ENCODE assay signal across 18 cellular contexts in genomic region chr1:185239861-185240260, GRCh38.
DNase-seq lines count a peak whose midpoint lies in the region; ATAC-seq and TF ChIP-seq lines count a peak whose summit lies in the region.
"Had no signal": no experiment of that assay in that cellular context is flagged by ENCODE, and none has a peak within 500 bp of the region (broad histone marks: within the 10 kb centered on the region; RNA-seq: fewer than 3 reads in every experiment).

No MANE protein-coding gene starts in this region.

- TF ChIP-seq CTCF in natural killer cell (IDR thresholded peaks at IDR 0.05) (no peak), H9 (conservative IDR thresholded peaks at IDR 0.05) (no peak)

- peak overlapping the region; percentile 44 for H3K27ac Mint-ChIP-seq in activated T-cell treated with anti-CD3 and anti-CD28 coated beads, Interleukin-2, amount 50 U/mL, for 24 hours
- peak overlapping the region in 6 of 8 donors; percentile 24 to 96 (median 74) for H3K27ac Mint-ChIP-seq in CD8-positive, alpha-beta memory T cell
- peak overlapping the region; percentile 56 to 82 for H3K27ac Mint-ChIP-seq in T-cell
- peak overlapping the region; percentile 67 to 78 for H3K27ac Mint-ChIP-seq in natural killer cell
- no peak overlapping the region for H3K27ac Mint-ChIP-seq in H9

- no peaks in the 10 kb centered on the region for H3K79me2 ChIP-seq in H9 (ENCODE audit: insufficient read depth, low read length)

- H2BK12ac ChIP-seq in H9 (ENCODE audit: insufficient read length, low read depth, low read length) = no peak overlapping the region

- H3K9me3 Mint-ChIP-seq in activated T-cell treated with anti-CD3 and anti-CD28 coated beads, Interleukin-2, amount 50 U/mL, for 24 hours = peaks cover 2% of the 10 kb centered on the region
- H3K9me3 Mint-ChIP-seq in activated T-cell treated with anti-CD3 and anti-CD28 coated beads, Interleukin-2, amount 50 U/mL, for 4 hours = no peaks in the 10 kb centered on the region
- H3K9me3 Mint-ChIP-seq in CD8-positive, alpha-beta memory T cell = peaks cover 0 to 2% (median 0%) of the 10 kb centered on the region in 5 donors
- no peaks in the 10 kb centered on the region for H3K9me3 Mint-ChIP-seq in T-cell
- no peaks in the 10 kb centered on the region for H3K9me3 Mint-ChIP-seq in natural killer cell
- H3K9me3 Mint-ChIP-seq in H9 = peaks cover 1 to 7% of the 10 kb centered on the region in 2 experiments; a peak in 2 of 5 replicates

- H4K91ac ChIP-seq in H9 (ENCODE audit: insufficient read length, low read depth, low read length) = no peak overlapping the region

- H2AFZ ChIP-seq in H9 (ENCODE audit: low read length) = no peak overlapping the region

- intact Hi-C loops in natural killer cell (cut with micrococcal nuclease) = no loop called here

- H3K4me3 Mint-ChIP-seq in activated T-cell treated with anti-CD3 and anti-CD28 coated beads, Interleukin-2, amount 50 U/mL, for 24 hours = no peak overlapping the region
- H3K4me3 Mint-ChIP-seq in activated T-cell treated with anti-CD3 and anti-CD28 coated beads, Interleukin-2, amount 50 U/mL, for 4 hours = no peak overlapping the region
- H3K4me3 Mint-ChIP-seq in CD8-positive, alpha-beta memory T cell = peak overlapping the region in 1 of 7 donors; percentile 17
- H3K4me3 Mint-ChIP-seq in T-cell (peak overlapping the region in 1 of 3 donors; percentile 36), natural killer cell (peak overlapping the region; percentile 43), H9 (no peak overlapping the region)

- H3K4ac ChIP-seq in H9 (ENCODE audit: low read depth, low read length) = no peak overlapping the region

- peaks cover 33% of the 10 kb centered on the region for H3K4me1 Mint-ChIP-seq in activated T-cell treated with anti-CD3 and anti-CD28 coated beads, Interleukin-2, amount 50 U/mL, for 24 hours (ENCODE audit: low read depth)
- H3K4me1 Mint-ChIP-seq in activated T-cell treated with anti-CD3 and anti-CD28 coated beads, Interleukin-2, amount 50 U/mL, for 4 hours (ENCODE audit: low read depth) = peaks cover 32% of the 10 kb centered on the region
- H3K4me1 Mint-ChIP-seq in CD8-positive, alpha-beta memory T cell = peaks cover 29 to 36% (median 30%) of the 10 kb centered on the region in 3 donors
- peaks cover 33 to 38% (median 38%) of the 10 kb centered on the region in 3 donors for H3K4me1 Mint-ChIP-seq in T-cell
- peaks cover 17 to 35% of the 10 kb centered on the region in 2 donors for H3K4me1 Mint-ChIP-seq in natural killer cell
- no peaks in the 10 kb centered on the region for H3K4me1 Mint-ChIP-seq in H9

- CTCF ChIA-PET in CD8-positive, alpha-beta memory T cell (lab: Charles Lee) = interaction anchor here (1.1 to 3.5 kb wide), 8 partner anchors 41 to 441 kb away, joined by 3 to 23 read pairs (median 11); partner anchors contain the start of gene IVNS1ABP
- CTCF ChIA-PET in T-cell (lab: Charles Lee) = interaction anchor here (0.6 to 3.4 kb wide), 16 partner anchors 20 to 455 kb away, joined by 3 to 32 read pairs (median 4); partner anchors contain the start of gene IVNS1ABP (in 1 of the 2)

- no peak overlapping the region for H2BK20ac ChIP-seq in H9 (ENCODE audit: low read depth, low read length, poor library complexity, severe bottlenecking)

- no peak overlapping the region for H3K23ac ChIP-seq in H9 (ENCODE audit: insufficient read length, low read depth, low read length)

- H3K18ac ChIP-seq in H9 (ENCODE audit: insufficient read length, low read depth, low read length) = no peak overlapping the region

- H3K9me3 ChIP-seq in CD8-positive, alpha-beta memory T cell (ENCODE audit: low read length) = no peaks in the 10 kb centered on the region
- no peaks in the 10 kb centered on the region for H3K9me3 ChIP-seq in H9 (ENCODE audit: control insufficient read depth, low read depth, low read length)

- no peak overlapping the region for H3K27ac ChIP-seq in CD8-positive, alpha-beta memory T cell (ENCODE audit: low read depth, low read length)
- no peak overlapping the region for H3K27ac ChIP-seq in H9 (ENCODE audit: insufficient read length, low read depth, low read length)
- H3K27ac ChIP-seq: RWPE1 had no signal

- H4K5ac ChIP-seq in H9 (ENCODE audit: insufficient read length, low read depth, low read length) = no peak overlapping the region

- H3T11ph ChIP-seq in H9 (ENCODE audit: low read length) = no peak overlapping the region

- no peak overlapping the region for H3K9ac ChIP-seq in H9 (ENCODE audit: extremely low read depth, insufficient read length, low read length)

- no peak overlapping the region for H3K56ac ChIP-seq in H9 (ENCODE audit: insufficient read length, low read depth, low read length)

- ATAC-seq in activated T-cell treated with anti-CD3 and anti-CD28 coated beads, Interleukin-2, amount 50 U/mL, for 4 hours = no peak
- ATAC-seq in T-cell (replicated peaks in 1 of 4) (peak in 1 of 4 experiments; percentile 56), natural killer cell (no peak)
- ATAC-seq: SK-N-SH treated with all-trans-retinoic acid at 6 μM for 48 hours had no signal

- DNase-seq in activated T-cell treated with anti-CD3 and anti-CD28 coated beads, Interleukin-2, amount 50 U/mL, for 24 hours = no peak
- DNase-seq in activated T-cell treated with anti-CD3 and anti-CD28 coated beads, Interleukin-2, amount 50 U/mL, for 4 hours = no peak
- no peak for DNase-seq in CD8-positive, alpha-beta memory T cell
- no peak for DNase-seq in T-cell
- DNase-seq in natural killer cell = no peak
- no peak for DNase-seq in cortex of kidney (lab: John Stamatoyannopoulos, UW)
- DNase-seq in H9 = no peak
- DNase-seq: KBM-7, MM.1S, NCI-H1048, NCI-H1417 treated with DMSO at 0.1 percent for 48 hours, NCI-H187 treated with DMSO at 0.1 percent for 48 hours, NCI-H226, NCI-H510A treated with DMSO at 0.1 percent for 48 hours, NCI-H748 treated with DMSO at 0.1 percent for 48 hours, SIG-M5 had no signal

- WGBS in H9 (ENCODE audit: extremely low coverage, insufficient read length, low lambda C conversion rate) = no CpG with 5 or more reads among the region's 1 CpG

- H2AK5ac ChIP-seq in H9 (ENCODE audit: insufficient read length, low read length) = no peak overlapping the region

- H2BK15ac ChIP-seq in H9 (ENCODE audit: low read depth, low read length) = no peak overlapping the region

- no peak overlapping the region for H3K4me3 ChIP-seq in CD8-positive, alpha-beta memory T cell (ENCODE audit: low read length)

- H3K23me2 ChIP-seq in H9 (ENCODE audit: insufficient read length, low read depth, low read length, poor library complexity, severe bottlenecking) = no peaks in the 10 kb centered on the region

- H2BK120ac ChIP-seq in H9 (ENCODE audit: low read depth, low read length, poor library complexity, severe bottlenecking) = no peak overlapping the region

- no peaks in the 10 kb centered on the region for H3K36me3 Mint-ChIP-seq in activated T-cell treated with anti-CD3 and anti-CD28 coated beads, Interleukin-2, amount 50 U/mL, for 24 hours (ENCODE audit: low read depth)
- peaks cover 7% of the 10 kb centered on the region for H3K36me3 Mint-ChIP-seq in activated T-cell treated with anti-CD3 and anti-CD28 coated beads, Interleukin-2, amount 50 U/mL, for 4 hours (ENCODE audit: insufficient read depth)
- H3K36me3 Mint-ChIP-seq in CD8-positive, alpha-beta memory T cell = no peaks in the 10 kb centered on the region
- H3K36me3 Mint-ChIP-seq in T-cell (peaks cover 3% of the 10 kb centered on the region), natural killer cell (no peaks in the 10 kb centered on the region), H9 (ENCODE audit: insufficient read depth in 1 of 3, low read depth in 3 of 3) (peaks cover 0 to 7% (median 1%) of the 10 kb centered on the region in 3 experiments; a peak in 2 of 7 replicates)

- no peaks in the 10 kb centered on the region for H3K79me1 ChIP-seq in H9 (ENCODE audit: insufficient read depth, low read depth, low read length, poor library complexity, severe bottlenecking)

- no peak overlapping the region for H4K8ac ChIP-seq in H9 (replicated peaks; ENCODE audit: insufficient read length, low read depth, low read length)

- no peak overlapping the region for H3K14ac ChIP-seq in H9 (ENCODE audit: insufficient read depth, low read length)

- H3K36me3 ChIP-seq in CD8-positive, alpha-beta memory T cell (ENCODE audit: insufficient read depth, low read length) = no peaks in the 10 kb centered on the region

- H3K4me1 ChIP-seq in CD8-positive, alpha-beta memory T cell (ENCODE audit: insufficient read depth, low read length) = peaks cover 3% of the 10 kb centered on the region
- no peaks in the 10 kb centered on the region for H3K4me1 ChIP-seq in H9 (ENCODE audit: insufficient read depth, low read length)

- no peak overlapping the region for H2BK5ac ChIP-seq in H9 (ENCODE audit: insufficient read length, low read length)

- no peaks in the 10 kb centered on the region for H3K27me3 Mint-ChIP-seq in activated T-cell treated with anti-CD3 and anti-CD28 coated beads, Interleukin-2, amount 50 U/mL, for 24 hours
- H3K27me3 Mint-ChIP-seq in activated T-cell treated with anti-CD3 and anti-CD28 coated beads, Interleukin-2, amount 50 U/mL, for 4 hours (ENCODE audit: low read depth) = no peaks in the 10 kb centered on the region
- no peaks in the 10 kb centered on the region for H3K27me3 Mint-ChIP-seq in CD8-positive, alpha-beta memory T cell
- H3K27me3 Mint-ChIP-seq in T-cell = no peaks in the 10 kb centered on the region
- no peaks in the 10 kb centered on the region for H3K27me3 Mint-ChIP-seq in natural killer cell (ENCODE audit: low read depth in 2 of 2)
- no peaks in the 10 kb centered on the region for H3K27me3 Mint-ChIP-seq in H9 (ENCODE audit: low read depth)

- POLR2A ChIA-PET in CD8-positive, alpha-beta memory T cell (lab: Charles Lee) = interaction anchor here (1.0 to 1.6 kb wide), 2 partner anchors 41 to 77 kb away, joined by 3 to 5 read pairs; partner anchors contain the start of gene IVNS1ABP
- POLR2A ChIA-PET in T-cell (lab: Charles Lee) = interaction anchor here in 1 of 2 donors (0.6 to 1.2 kb wide), 5 partner anchors 28 to 84 kb away, joined by 3 to 8 read pairs (median 3); partner anchors contain the start of gene IVNS1ABP

- H3K27me3 ChIP-seq in CD8-positive, alpha-beta memory T cell (ENCODE audit: insufficient read depth, low read length, poor library complexity, severe bottlenecking) = no peaks in the 10 kb centered on the region
- no peaks in the 10 kb centered on the region for H3K27me3 ChIP-seq in H9 (ENCODE audit: insufficient read depth, low read length)

- H3K4me2 ChIP-seq in H9 (ENCODE audit: insufficient read depth, insufficient read length, low read length) = no peak overlapping the region

- no peaks in the 10 kb centered on the region for H4K20me1 ChIP-seq in H9 (ENCODE audit: control insufficient read depth, insufficient read depth, insufficient read length)

Comparison
In these comparisons a context has a peak if more than half of its experiments do, and no peak if none do; other contexts are left out.
1. H3K27ac Mint-ChIP-seq: peak in activated T-cell treated with anti-CD3 and anti-CD28 coated beads, Interleukin-2, amount 50 U/mL, for 24 hours (single experiment), CD8-positive, alpha-beta memory T cell (6 of 8), T-cell (2 of 2) and natural killer cell (2 of 2); none in H9 (0 of 3).